In the genomic region with DNA sequence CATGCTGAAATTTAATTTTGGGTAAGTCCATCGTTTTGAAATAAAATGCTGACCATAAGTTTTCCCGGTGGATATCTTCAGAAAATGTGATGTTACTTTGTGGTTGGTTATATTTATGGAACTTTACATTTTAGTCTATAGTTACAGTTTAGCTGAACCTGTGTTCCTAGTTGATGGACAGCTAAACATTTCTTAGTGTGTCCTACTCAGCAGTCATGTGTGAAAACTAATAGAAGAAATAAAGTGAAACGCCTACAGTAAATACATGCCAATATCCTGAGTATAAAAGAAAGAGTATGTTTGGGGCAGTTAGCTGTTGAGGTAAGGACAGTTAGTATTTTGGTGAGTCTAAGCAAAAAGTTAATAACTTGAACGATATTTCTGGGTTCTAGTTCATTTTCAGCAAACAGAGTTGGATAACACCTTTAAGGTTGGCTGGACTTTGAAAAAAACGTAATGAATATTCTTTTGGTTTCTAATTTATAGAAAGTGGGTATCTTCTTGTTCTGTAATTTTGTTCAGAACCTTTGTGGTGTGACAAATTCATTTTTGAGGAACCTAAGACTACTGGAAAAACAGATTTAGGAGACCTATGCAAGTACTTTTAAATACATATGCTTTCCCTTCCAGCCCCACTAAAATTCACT, we compare ENCODE assay signal across 1 cellular context.
TF ChIP-seq lines count a peak whose summit lies in the region.

No MANE protein-coding gene starts in this region.

TF ChIP-seq in IMR-90, 13 proteins besides CTCF, POLR2A, EP300 and RAD21:
- TF ChIP-seq SMC3 (IDR thresholded peaks at IDR 0.05; ENCODE audit: low read depth, low read length) (no peak), MAFK (IDR thresholded peaks at IDR 0.05; ENCODE audit: low read depth, low read length) (0 out of 2 replicates have a peak, but pooled peaks have one; percentile 2), NFE2L2 (IDR thresholded peaks at IDR 0.05; ENCODE audit: low read depth, low read length) (no peak)
TF ChIP-seq in IMR-90: peak in this region for 1.
